8 cellular contexts compared by ENCODE assay signal in genomic region chr16:30741461-30741914, GRCh38. TPM values are rescaled to one million over a fixed set of nuclear protein-coding genes. Genes with fewer than 3 reads are reported as not detected.
DNase-seq lines count a peak whose midpoint lies in the region; ATAC-seq lines count a peak whose summit lies in the region.

No MANE protein-coding gene starts in this region.

- peak overlapping the region in 1 of 2 experiments; percentile 64 for H3K18ac ChIP-seq in mesenchymal stem cell (ENCODE audit: low read depth in 1 of 2, low read length in 2 of 2)

- H3K36me3 Mint-ChIP-seq in central memory CD8-positive, alpha-beta T cell (ENCODE audit: insufficient read depth), result peaks cover 30% of the 10 kb centered on the region

- H3K9me3 ChIP-seq in mesenchymal stem cell (ENCODE audit: control insufficient read depth, low read length), result no peaks in the 10 kb centered on the region

- H2BK12ac ChIP-seq in mesenchymal stem cell (ENCODE audit: low read length in 2 of 2), result peak overlapping the region in 1 of 2 experiments; percentile 61

- no peak overlapping the region for H3K4me2 ChIP-seq in mesenchymal stem cell (ENCODE audit: low read length, poor library complexity, severe bottlenecking)

- H3K23ac ChIP-seq in mesenchymal stem cell (ENCODE audit: low read length in 2 of 2), result no peak overlapping the region

- peaks cover 9% of the 10 kb centered on the region for H3K79me2 ChIP-seq in ACC112 (ENCODE audit: control insufficient read depth, insufficient read depth, low read length, unreplicated experiment)

- H3K79me1 ChIP-seq in mesenchymal stem cell (replicated peaks; ENCODE audit: low read length, poor library complexity, severe bottlenecking), result peaks cover 35% of the 10 kb centered on the region

- 89% methylated on average over 6 of the region's 6 CpGs for WGBS in mesenchymal stem cell

- H3K9me3 Mint-ChIP-seq in central memory CD8-positive, alpha-beta T cell, result no peaks in the 10 kb centered on the region

- no peak overlapping the region for H3K14ac ChIP-seq in mesenchymal stem cell (ENCODE audit: low read length in 2 of 2)

- no peak overlapping the region for H2BK5ac ChIP-seq in mesenchymal stem cell (ENCODE audit: low read depth, low read length, poor library complexity, severe bottlenecking)

- H3K4me3 Mint-ChIP-seq in central memory CD8-positive, alpha-beta T cell, result no peak overlapping the region

- peaks cover 28% of the 10 kb centered on the region for H3K4me1 ChIP-seq in ACC112 (ENCODE audit: control insufficient read depth, insufficient read depth, low read length, unreplicated experiment)
- H3K4me1 ChIP-seq in mesenchymal stem cell (ENCODE audit: control insufficient read depth, insufficient read depth, low read depth, low read length), result peaks cover 8% of the 10 kb centered on the region

- no peak overlapping the region for H2BK120ac ChIP-seq in mesenchymal stem cell (ENCODE audit: low read depth, low read length)

- H3K27ac ChIP-seq in ACC112 (ENCODE audit: low read depth, low read length) (peak overlapping the region; percentile 91), mesenchymal stem cell (ENCODE audit: low read length, poor library complexity, severe bottlenecking) (peak overlapping the region; percentile 55)

- H3K27me3 Mint-ChIP-seq in central memory CD8-positive, alpha-beta T cell, result no peaks in the 10 kb centered on the region

- H3K4me3 ChIP-seq in ACC112 (ENCODE audit: low read depth, low read length) (peak overlapping the region; percentile 71), mesenchymal stem cell (ENCODE audit: insufficient read depth in 1 of 2, low read depth in 1 of 2, low read length in 2 of 2) (peak overlapping the region in 1 of 2 experiments; percentile 50)

- no peak overlapping the region for H2BK15ac ChIP-seq in mesenchymal stem cell (ENCODE audit: low read depth, poor library complexity, severe bottlenecking)

- peaks cover 18% of the 10 kb centered on the region for H3K4me1 Mint-ChIP-seq in central memory CD8-positive, alpha-beta T cell

- DNase-seq in HT1080 (ENCODE audit: low read depth) (peak; percentile 92), mesenchymal stem cell (peak; percentile 92), GOT3 (lab: John Stamatoyannopoulos, UW) (no peak), NCI-H146 (lab: John Stamatoyannopoulos, UW) (no peak)
- DNase-seq in central memory CD8-positive, alpha-beta T cell (ENCODE audit: low spot score in 2 of 2), result no peak

- no peak for ATAC-seq in central memory CD8-positive, alpha-beta T cell (replicated peaks; ENCODE audit: extremely low read depth, poor library complexity, severe bottlenecking)
- ATAC-seq in GM21360 (IDR thresholded peaks at IDR 0.05; ENCODE audit: unreplicated experiment) (no peak), HG03457 (IDR thresholded peaks at IDR 0.05; ENCODE audit: unreplicated experiment) (no peak)

- H3K27me3 ChIP-seq in ACC112 (ENCODE audit: insufficient read depth, low read length) (no peaks in the 10 kb centered on the region), mesenchymal stem cell (ENCODE audit: control insufficient read depth in 1 of 2, insufficient read depth in 1 of 2, low read length in 2 of 2) (no peaks in the 10 kb centered on the region)

- H3K4ac ChIP-seq in mesenchymal stem cell (ENCODE audit: low read depth in 1 of 2, low read length in 2 of 2), result no peak overlapping the region

- no peak overlapping the region for H4K91ac ChIP-seq in mesenchymal stem cell (ENCODE audit: low read length)

- H2AK5ac ChIP-seq in mesenchymal stem cell (ENCODE audit: low read length, severe bottlenecking), result peak overlapping the region; percentile 71

- no peak overlapping the region for H3K9ac ChIP-seq in mesenchymal stem cell (ENCODE audit: low read length)

- H2AFZ ChIP-seq in ACC112 (ENCODE audit: low read length, unreplicated experiment) (no peak overlapping the region), mesenchymal stem cell (ENCODE audit: low read depth, low read length) (no peak overlapping the region)

- H3K36me3 ChIP-seq in ACC112 (ENCODE audit: insufficient read depth, low read length) (peaks cover 14% of the 10 kb centered on the region), mesenchymal stem cell (ENCODE audit: control insufficient read depth in 1 of 2, insufficient read depth in 2 of 2, low read depth in 1 of 2, low read length in 2 of 2) (peaks cover 48 to 63% of the 10 kb centered on the region in 2 experiments)

- peak overlapping the region; percentile 3 for H3K27ac Mint-ChIP-seq in central memory CD8-positive, alpha-beta T cell (ENCODE audit: low read depth)

- no peak overlapping the region for H4K8ac ChIP-seq in mesenchymal stem cell (ENCODE audit: low read length)

RNA-seq across cellular contexts. Expression of gene PHKG2, which starts 6.7 kb away (rescaled TPM):
- total RNA-seq in HT1080 (2014; rRNA removed; shearing (Covaris generic)), result 24.8 and 25.7 TPM in 2 replicates
- 17.8 and 19.7 TPM in 2 replicates for polyA plus RNA-seq in HT1080 (2015; cell fraction: cytosol; rRNA removed)
- polyA plus RNA-seq in HT1080 (2015; cell fraction: nucleus; rRNA removed), result 52.3 and 58.0 TPM in 2 replicates
- polyA plus RNA-seq in mesenchymal stem cell (2013, experiment 1 of 2), result 22.5 TPM
- 21.9 TPM for polyA plus RNA-seq in mesenchymal stem cell (2013, experiment 2 of 2)

RNA-seq across cellular contexts. Expression of gene CFAP119, which starts 20.4 kb away (rescaled TPM):
- 5.7 and 5.9 TPM in 2 replicates for total RNA-seq in HT1080 (2014; rRNA removed; shearing (Covaris generic))
- 1.6 and 2.7 TPM in 2 replicates for polyA plus RNA-seq in HT1080 (2015; cell fraction: cytosol; rRNA removed)
- polyA plus RNA-seq in HT1080 (2015; cell fraction: nucleus; rRNA removed), result 21.8 and 24.7 TPM in 2 replicates
- polyA plus RNA-seq in mesenchymal stem cell (2013, experiment 1 of 2), result 4.8 TPM
- 4.8 TPM for polyA plus RNA-seq in mesenchymal stem cell (2013, experiment 2 of 2)

RNA-seq across cellular contexts. Expression of gene RNF40, which starts 20.6 kb away (rescaled TPM):
- total RNA-seq in HT1080 (2014; rRNA removed; shearing (Covaris generic)), result 96.2 and 104 TPM in 2 replicates
- 46.4 and 48.5 TPM in 2 replicates for polyA plus RNA-seq in HT1080 (2015; cell fraction: cytosol; rRNA removed)
- 86.0 and 86.3 TPM in 2 replicates for polyA plus RNA-seq in HT1080 (2015; cell fraction: nucleus; rRNA removed)
- 48.5 TPM for polyA plus RNA-seq in mesenchymal stem cell (2013, experiment 1 of 2)
- 47.8 TPM for polyA plus RNA-seq in mesenchymal stem cell (2013, experiment 2 of 2)

RNA-seq across cellular contexts. Expression of gene SRCAP, which starts 42.5 kb away (rescaled TPM):
- 17.3 and 22.9 TPM in 2 replicates for total RNA-seq in HT1080 (2014; rRNA removed; shearing (Covaris generic))
- 12.7 and 13.1 TPM in 2 replicates for polyA plus RNA-seq in HT1080 (2015; cell fraction: cytosol; rRNA removed)
- polyA plus RNA-seq in HT1080 (2015; cell fraction: nucleus; rRNA removed), result 30.3 and 35.2 TPM in 2 replicates
- polyA plus RNA-seq in mesenchymal stem cell (2013, experiment 1 of 2), result 17.1 TPM
- 16.0 TPM for polyA plus RNA-seq in mesenchymal stem cell (2013, experiment 2 of 2)

RNA-seq across cellular contexts. Expression of gene ZNF629, which starts 45.5 kb away (rescaled TPM):
- total RNA-seq in HT1080 (2014; rRNA removed; shearing (Covaris generic)), result 14.5 and 15.9 TPM in 2 replicates
- 5.2 and 6.0 TPM in 2 replicates for polyA plus RNA-seq in HT1080 (2015; cell fraction: cytosol; rRNA removed)
- 10.5 and 10.9 TPM in 2 replicates for polyA plus RNA-seq in HT1080 (2015; cell fraction: nucleus; rRNA removed)
- 13.8 TPM for polyA plus RNA-seq in mesenchymal stem cell (2013, experiment 1 of 2)
- polyA plus RNA-seq in mesenchymal stem cell (2013, experiment 2 of 2), result 13.2 TPM

Comparison
In these comparisons a context has a peak if more than half of its experiments do, and no peak if none do; other contexts are left out.
1. DNase-seq: peak in HT1080 (single experiment) and mesenchymal stem cell (single experiment); none in central memory CD8-positive, alpha-beta T cell (0 of 2), GOT3 (single experiment) and NCI-H146 (single experiment).